In the genomic region with DNA sequence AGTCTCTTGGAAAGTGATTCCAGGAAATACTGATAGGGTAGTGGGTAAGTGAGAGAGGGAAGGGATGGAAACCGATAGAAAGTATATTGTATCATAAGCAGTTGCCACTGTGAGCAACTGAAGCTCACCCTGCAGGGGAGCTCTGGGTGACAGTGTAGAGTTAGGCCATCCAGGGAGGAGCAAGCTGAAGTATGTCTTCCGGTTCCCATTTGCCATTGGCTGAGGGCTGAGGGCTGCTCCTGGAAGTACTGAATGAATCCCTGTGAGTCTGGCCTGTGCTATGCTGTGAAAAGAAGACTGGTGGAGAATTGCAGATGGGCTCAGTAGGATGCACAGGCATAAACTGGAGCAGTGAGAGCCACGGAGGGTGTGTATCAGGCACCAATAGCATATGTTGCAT, we compare ENCODE assay signal across 1 cellular context.
TF ChIP-seq lines count a peak whose summit lies in the region.

No MANE protein-coding gene starts in this region.

TF ChIP-seq in HCT116, 20 proteins besides CTCF, POLR2A, EP300 and RAD21 (continued from another document):
- TF ChIP-seq, protein P1, sequence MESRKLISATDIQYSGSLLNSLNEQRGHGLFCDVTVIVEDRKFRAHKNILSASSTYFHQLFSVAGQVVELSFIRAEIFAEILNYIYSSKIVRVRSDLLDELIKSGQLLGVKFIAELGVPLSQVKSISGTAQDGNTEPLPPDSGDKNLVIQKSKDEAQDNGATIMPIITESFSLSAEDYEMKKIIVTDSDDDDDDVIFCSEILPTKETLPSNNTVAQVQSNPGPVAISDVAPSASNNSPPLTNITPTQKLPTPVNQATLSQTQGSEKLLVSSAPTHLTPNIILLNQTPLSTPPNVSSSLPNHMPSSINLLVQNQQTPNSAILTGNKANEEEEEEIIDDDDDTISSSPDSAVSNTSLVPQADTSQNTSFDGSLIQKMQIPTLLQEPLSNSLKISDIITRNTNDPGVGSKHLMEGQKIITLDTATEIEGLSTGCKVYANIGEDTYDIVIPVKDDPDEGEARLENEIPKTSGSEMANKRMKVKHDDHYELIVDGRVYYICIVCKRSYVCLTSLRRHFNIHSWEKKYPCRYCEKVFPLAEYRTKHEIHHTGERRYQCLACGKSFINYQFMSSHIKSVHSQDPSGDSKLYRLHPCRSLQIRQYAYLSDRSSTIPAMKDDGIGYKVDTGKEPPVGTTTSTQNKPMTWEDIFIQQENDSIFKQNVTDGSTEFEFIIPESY (IDR thresholded peaks at IDR 0.05; ENCODE audit: extremely low read depth, insufficient replicate concordance, low read length) = no peak
- TF ChIP-seq ATF3 (IDR thresholded peaks at IDR 0.05) = no peak
